In genomic region chr7:14210075-14210474, GRCh38 we compare ENCODE assay signal across 23 cellular contexts.
"Had no signal": no experiment of that assay in that cellular context is flagged by ENCODE, and none has a peak within 500 bp of the region (broad histone marks: within the 10 kb centered on the region; RNA-seq: fewer than 3 reads in every experiment).

No MANE protein-coding gene starts in this region.

- H3K27ac ChIP-seq: adrenal gland, gastroesophageal sphincter, heart left ventricle, neutrophil, parathyroid adenoma, right lobe of liver, suprapubic skin, transverse colon, uterus had no signal

- H3K4me1 ChIP-seq: adrenal gland, gastroesophageal sphincter, parathyroid adenoma, right lobe of liver, suprapubic skin, transverse colon, uterus had no signal

- H3K4me3 ChIP-seq: adrenal gland, gastroesophageal sphincter, heart left ventricle, lung, right lobe of liver, suprapubic skin, transverse colon, uterus had no signal

- H3K36me3 ChIP-seq: adrenal gland, gastroesophageal sphincter, heart left ventricle, neutrophil, right lobe of liver, suprapubic skin, transverse colon, uterus had no signal

- ATAC-seq: activated CD4-positive, CD25-positive, alpha-beta regulatory T cell treated with anti-CD3 and anti-CD28 coated beads, Interleukin-2, amount 50 U/mL, for 24 hours; activated naive CD4-positive, alpha-beta T cell treated with anti-CD3 and anti-CD28 coated beads, Interleukin-2, amount 50 U/mL, for 72 hours; activated T-cell treated with anti-CD3 and anti-CD28 coated beads, Interleukin-2, amount 50 U/mL, for 72 hours; esophagus mucosa; gastroesophageal sphincter; heart left ventricle; left lobe of liver; natural killer cell; right lobe of liver; stimulated activated naive CD8-positive, alpha-beta T cell treated with anti-CD3 and anti-CD28 coated beads, Interleukin-15, amount 100 ng/mL, for 72 hours had no signal

- DNase-seq: activated CD4-positive, alpha-beta T cell treated with anti-CD3 and anti-CD28 coated beads, Interleukin-2, amount 50 U/mL, for 1 hour; activated effector memory CD4-positive, alpha-beta T cell treated with anti-CD3 and anti-CD28 coated beads, Interleukin-2, amount 50 U/mL, for 16 hours; activated T-cell treated with anti-CD3 and anti-CD28 coated beads, Interleukin-2, amount 50 U/mL, for 72 hours; adrenal gland; effector CD8-positive, alpha-beta T cell; kidney; natural killer cell; right lobe of liver; small intestine; stimulated activated CD4-positive, alpha-beta T cell treated with anti-CD3 and anti-CD28 coated beads, Interleukin-4, amount 100 ng/mL, for 1 hour; stimulated activated naive CD8-positive, alpha-beta T cell treated with anti-CD3 and anti-CD28 coated beads, Interleukin-15, amount 100 ng/mL, for 72 hours; transverse colon; uterus had no signal

- H3K27me3 ChIP-seq: adrenal gland, gastroesophageal sphincter, heart left ventricle, neutrophil, right lobe of liver, suprapubic skin, transverse colon, uterus had no signal

- H3K9me3 ChIP-seq: adrenal gland, gastroesophageal sphincter, heart left ventricle, neutrophil, right lobe of liver, suprapubic skin, transverse colon, uterus had no signal
